In genomic region chr7:28104811-28105210, GRCh38 we compare ENCODE assay signal across 12 cellular contexts.
"Had no signal": no experiment of that assay in that cellular context is flagged by ENCODE, and none has a peak within 500 bp of the region (broad histone marks: within the 10 kb centered on the region; RNA-seq: fewer than 3 reads in every experiment).

No MANE protein-coding gene starts in this region.

- ATAC-seq: activated T-cell treated with anti-CD3 and anti-CD28 coated beads, Interleukin-2, amount 50 U/mL, for 4 hours; upper lobe of right lung had no signal

- H3K9me3 ChIP-seq: right lobe of liver, upper lobe of right lung had no signal

- H3K36me3 ChIP-seq: right lobe of liver, upper lobe of right lung had no signal

- H3K4me3 ChIP-seq: right lobe of liver, upper lobe of right lung had no signal

- H3K4me1 ChIP-seq: parathyroid adenoma, upper lobe of right lung had no signal

- DNase-seq: activated CD4-positive, alpha-beta T cell treated with anti-CD3 and anti-CD28 coated beads, Interleukin-2, amount 50 U/mL, for 4 hours; activated CD4-positive, CD25-positive, alpha-beta regulatory T cell treated with anti-CD3 and anti-CD28 coated beads, Interleukin-2, amount 50 U/mL, for 72 hours; activated gamma-delta T cell; activated T-cell treated with anti-CD3 and anti-CD28 coated beads, Interleukin-2, amount 50 U/mL, for 4 hours; amygdala; mesendoderm; right lobe of liver; stimulated activated CD4-positive, alpha-beta T cell treated with anti-CD3 and anti-CD28 coated beads, Interleukin-2, amount 100 ng/mL, for 24 hours; stimulated activated naive CD4-positive, alpha-beta T cell; substantia nigra; upper lobe of right lung had no signal

- H3K27ac ChIP-seq: parathyroid adenoma, right lobe of liver, upper lobe of right lung had no signal

- H2AFZ ChIP-seq: parathyroid adenoma had no signal

- H3K9ac ChIP-seq: parathyroid adenoma had no signal

- H3K27me3 ChIP-seq: right lobe of liver, upper lobe of right lung had no signal
